Comparison of ENCODE assay signal across 8 cellular contexts in the genomic region with DNA sequence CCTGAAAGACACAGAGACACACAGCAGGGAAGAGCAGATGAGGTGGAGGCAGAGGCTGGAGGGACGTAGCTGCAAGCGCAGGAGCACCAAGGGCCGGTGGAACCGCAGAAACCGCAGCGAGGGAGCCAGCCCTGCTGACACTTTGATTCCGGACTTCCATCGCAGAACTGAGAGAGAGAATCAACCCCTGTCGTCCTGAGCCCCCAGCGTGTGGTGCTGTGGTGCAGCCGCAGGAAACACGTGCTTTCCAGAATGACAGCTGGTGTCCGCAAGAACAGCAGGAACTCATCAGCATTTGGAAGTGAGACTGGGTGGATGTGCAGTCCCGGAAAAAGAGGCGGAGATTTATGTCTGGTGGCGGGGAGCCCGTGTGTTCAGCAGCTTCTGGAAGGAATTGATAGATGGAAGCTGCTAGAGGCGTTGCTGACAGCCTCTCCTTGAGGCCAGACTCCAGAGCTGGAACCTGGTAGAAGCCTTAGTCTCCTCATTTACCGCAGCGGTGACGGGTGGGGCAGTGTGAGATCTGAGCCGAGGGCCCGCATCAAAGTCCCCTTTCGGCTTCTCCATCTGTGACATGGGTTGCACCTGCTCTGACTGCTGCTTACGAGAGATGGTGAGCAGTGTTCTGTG. TPM values are rescaled to one million over a fixed set of nuclear protein-coding genes. Genes with fewer than 3 reads are reported as not detected.
DNase-seq lines count a peak whose midpoint lies in the region; ATAC-seq and TF ChIP-seq lines count a peak whose summit lies in the region.

No MANE protein-coding gene starts in this region.

- H2AFZ ChIP-seq in neuronal stem cell (ENCODE audit: low read length): no peak overlapping the region

- CTCF ChIA-PET in RWPE1 (lab: Yijun Ruan, JAX): no interaction called here

- H3K4me3 ChIP-seq in neuronal stem cell (ENCODE audit: low read length in 2 of 2) (no peak overlapping the region), upper lobe of left lung (peak overlapping the region in 3 of 4 donors; percentile 3 to 36 (median 30))

- no peak overlapping the region for H3K4me2 ChIP-seq in neuronal stem cell (ENCODE audit: insufficient read depth, low read length, poor library complexity, severe bottlenecking)

- no peak overlapping the region for H2BK120ac ChIP-seq in neuronal stem cell (ENCODE audit: low read depth, low read length)

- H2AK5ac ChIP-seq in neuronal stem cell (ENCODE audit: low read depth, low read length): no peak overlapping the region

- H3K27me3 ChIP-seq in foreskin keratinocyte (peaks cover 5% of the 10 kb centered on the region), neuronal stem cell (ENCODE audit: control insufficient read depth in 3 of 3, insufficient read depth in 3 of 3, low read depth in 1 of 3, low read length in 3 of 3) (no peaks in the 10 kb centered on the region), upper lobe of left lung (peaks cover 0 to 8% (median 0%) of the 10 kb centered on the region in 4 donors)

- H4K91ac ChIP-seq in neuronal stem cell (ENCODE audit: low read depth, low read length, poor library complexity): no peak overlapping the region

- no peak overlapping the region for H3K4ac ChIP-seq in neuronal stem cell (ENCODE audit: low read length)

- TF ChIP-seq RAD21 in Ishikawa (IDR thresholded peaks at IDR 0.05; ENCODE audit: low read depth): no peak

- H3K9me3 ChIP-seq in neuronal stem cell (replicated peaks in 1 of 2; ENCODE audit: control insufficient read depth in 2 of 2, insufficient read depth in 1 of 2, low read depth in 1 of 2, low read length in 2 of 2) (peaks cover 6 to 8% of the 10 kb centered on the region in 2 donors), upper lobe of left lung (peaks cover 6 to 9% (median 8%) of the 10 kb centered on the region in 4 donors)

- no peak overlapping the region for H2BK15ac ChIP-seq in neuronal stem cell (ENCODE audit: low read length)

- no peaks in the 10 kb centered on the region for H3K4me1 ChIP-seq in foreskin keratinocyte
- H3K4me1 ChIP-seq in neuronal stem cell (ENCODE audit: control insufficient read depth in 2 of 2, insufficient read depth in 1 of 2, low read depth in 1 of 2, low read length in 2 of 2): peaks cover 3 to 9% of the 10 kb centered on the region in 2 donors
- H3K4me1 ChIP-seq in upper lobe of left lung: peaks cover 14 to 20% (median 20%) of the 10 kb centered on the region in 4 donors

- TF ChIP-seq POLR2A in upper lobe of left lung (IDR thresholded peaks at IDR 0.05): no peak

- peak overlapping the region; percentile 87 for H3K14ac ChIP-seq in neuronal stem cell (ENCODE audit: low read length)

- no peak overlapping the region for H2BK12ac ChIP-seq in neuronal stem cell (ENCODE audit: low read length)

- WGBS in neuronal stem cell (ENCODE audit: extremely low coverage in 2 of 2, insufficient read length in 2 of 2, insufficient replicate concordance in 1 of 2), 2 donors: no CpG with 5 or more reads among the region's 25 CpGs
- WGBS in upper lobe of left lung, 2 donors: 4 to 17% methylated on average over 5 to 25 of the region's 25 CpGs

- peaks cover 1% of the 10 kb centered on the region for H3K79me1 ChIP-seq in neuronal stem cell (ENCODE audit: low read depth, low read length)

- ATAC-seq in GM19438 (IDR thresholded peaks at IDR 0.05; ENCODE audit: low read depth, unreplicated experiment) (peak; percentile 74), foreskin keratinocyte (peak; percentile 67), upper lobe of left lung (ENCODE audit: low FRiP score in 2 of 2) (peak; percentile 72 to 96)

- POLR2A ChIA-PET in RWPE1 (lab: Yijun Ruan, JAX; ENCODE audit: low non-redundant PET): no interaction called here

- H3K18ac ChIP-seq in neuronal stem cell (ENCODE audit: low read length): no peak overlapping the region

- H3K9ac ChIP-seq in neuronal stem cell (ENCODE audit: low read depth, low read length, poor library complexity): no peak overlapping the region

- H4K8ac ChIP-seq in neuronal stem cell (ENCODE audit: low read depth, low read length): no peak overlapping the region

- no peak for TF ChIP-seq EP300 in Ishikawa (IDR thresholded peaks at IDR 0.05; ENCODE audit: borderline replicate concordance)
- TF ChIP-seq EP300 in upper lobe of left lung (IDR thresholded peaks at IDR 0.05): peak in 1 of 4 donors; percentile 81

- DNase-seq in AG20443 (ENCODE audit: low spot score) (peak; percentile 92), RWPE1 (ENCODE audit: low spot score) (peak; percentile 21), activated gamma-delta T cell treated with Interleukin-2 at 50 U/mL for 16 hours (peak; percentile 48), foreskin keratinocyte (peak in 1 of 2 donors; percentile 42), neuronal stem cell (ENCODE audit: low spot score) (no peak), upper lobe of left lung (peak in 1 of 2 donors; percentile 69)

- H2BK5ac ChIP-seq in neuronal stem cell (ENCODE audit: low read length): no peak overlapping the region

- TF ChIP-seq CTCF in RWPE1 (conservative IDR thresholded peaks at IDR 0.05; ENCODE audit: low read depth): peak; percentile 34; the same call in 1 of the 2 replicates
- TF ChIP-seq CTCF in foreskin keratinocyte (conservative IDR thresholded peaks at IDR 0.05): peak; percentile 50
- TF ChIP-seq CTCF in upper lobe of left lung (IDR thresholded peaks at IDR 0.05): peak in 3 of 6 experiments; percentile 7 to 30 (median 29)

- no peak overlapping the region for H3K23ac ChIP-seq in neuronal stem cell (ENCODE audit: low read depth, low read length, poor library complexity)

- H3K27ac ChIP-seq in RWPE1 (peak overlapping the region; percentile 46), foreskin keratinocyte (no peak overlapping the region), neuronal stem cell (replicated peaks; ENCODE audit: low read length) (no peak overlapping the region), upper lobe of left lung (peak overlapping the region in 1 of 4 donors; percentile 25)

- H3K36me3 ChIP-seq in neuronal stem cell (replicated peaks in 1 of 2; ENCODE audit: control insufficient read depth in 2 of 2, insufficient read depth in 2 of 2, low read length in 2 of 2) (no peaks in the 10 kb centered on the region), upper lobe of left lung (no peaks in the 10 kb centered on the region)

TF ChIP-seq in Ishikawa, 13 proteins besides CTCF, POLR2A, EP300 and RAD21:
- TF ChIP-seq ZBTB7A (IDR thresholded peaks at IDR 0.05; ENCODE audit: low read depth): no peak
- TF ChIP-seq, protein P1, sequence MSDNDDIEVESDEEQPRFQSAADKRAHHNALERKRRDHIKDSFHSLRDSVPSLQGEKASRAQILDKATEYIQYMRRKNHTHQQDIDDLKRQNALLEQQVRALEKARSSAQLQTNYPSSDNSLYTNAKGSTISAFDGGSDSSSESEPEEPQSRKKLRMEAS (IDR thresholded peaks at IDR 0.05): peak; percentile 61
- TF ChIP-seq, protein P2, sequence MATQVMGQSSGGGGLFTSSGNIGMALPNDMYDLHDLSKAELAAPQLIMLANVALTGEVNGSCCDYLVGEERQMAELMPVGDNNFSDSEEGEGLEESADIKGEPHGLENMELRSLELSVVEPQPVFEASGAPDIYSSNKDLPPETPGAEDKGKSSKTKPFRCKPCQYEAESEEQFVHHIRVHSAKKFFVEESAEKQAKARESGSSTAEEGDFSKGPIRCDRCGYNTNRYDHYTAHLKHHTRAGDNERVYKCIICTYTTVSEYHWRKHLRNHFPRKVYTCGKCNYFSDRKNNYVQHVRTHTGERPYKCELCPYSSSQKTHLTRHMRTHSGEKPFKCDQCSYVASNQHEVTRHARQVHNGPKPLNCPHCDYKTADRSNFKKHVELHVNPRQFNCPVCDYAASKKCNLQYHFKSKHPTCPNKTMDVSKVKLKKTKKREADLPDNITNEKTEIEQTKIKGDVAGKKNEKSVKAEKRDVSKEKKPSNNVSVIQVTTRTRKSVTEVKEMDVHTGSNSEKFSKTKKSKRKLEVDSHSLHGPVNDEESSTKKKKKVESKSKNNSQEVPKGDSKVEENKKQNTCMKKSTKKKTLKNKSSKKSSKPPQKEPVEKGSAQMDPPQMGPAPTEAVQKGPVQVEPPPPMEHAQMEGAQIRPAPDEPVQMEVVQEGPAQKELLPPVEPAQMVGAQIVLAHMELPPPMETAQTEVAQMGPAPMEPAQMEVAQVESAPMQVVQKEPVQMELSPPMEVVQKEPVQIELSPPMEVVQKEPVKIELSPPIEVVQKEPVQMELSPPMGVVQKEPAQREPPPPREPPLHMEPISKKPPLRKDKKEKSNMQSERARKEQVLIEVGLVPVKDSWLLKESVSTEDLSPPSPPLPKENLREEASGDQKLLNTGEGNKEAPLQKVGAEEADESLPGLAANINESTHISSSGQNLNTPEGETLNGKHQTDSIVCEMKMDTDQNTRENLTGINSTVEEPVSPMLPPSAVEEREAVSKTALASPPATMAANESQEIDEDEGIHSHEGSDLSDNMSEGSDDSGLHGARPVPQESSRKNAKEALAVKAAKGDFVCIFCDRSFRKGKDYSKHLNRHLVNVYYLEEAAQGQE (IDR thresholded peaks at IDR 0.05; ENCODE audit: low read depth): no peak

RNA-seq across cellular contexts. Expression of a gene that starts 21.9 kb away (rescaled TPM):
- total RNA-seq in foreskin keratinocyte (113 and 118 TPM in 2 replicates), upper lobe of left lung (100 to 1,000 TPM; 175 to 614 (median 267) TPM)
- polyA plus RNA-seq in foreskin keratinocyte: 66.8 and 77.5 TPM in 2 replicates
- polyA plus RNA-seq in neuronal stem cell (2013, experiment 1 of 2): 98.0 TPM
- 101 TPM for polyA plus RNA-seq in neuronal stem cell (2013, experiment 2 of 2)

RNA-seq across cellular contexts. Expression of a gene that starts 44.4 kb away (rescaled TPM):
- 46.2 and 46.5 TPM in 2 replicates for total RNA-seq in foreskin keratinocyte
- polyA plus RNA-seq in foreskin keratinocyte: 76.4 and 88.0 TPM in 2 replicates
- 45.8 TPM for polyA plus RNA-seq in neuronal stem cell (2013, experiment 1 of 2)
- 47.5 TPM for polyA plus RNA-seq in neuronal stem cell (2013, experiment 2 of 2)
- total RNA-seq in upper lobe of left lung: 10 to 100 TPM; 12.6 to 38.3 (median 28.6) TPM

RNA-seq across cellular contexts. Expression of a gene that starts 44.7 kb away (rescaled TPM):
- total RNA-seq in foreskin keratinocyte: 25.7 and 28.0 TPM in 2 replicates
- 9.0 and 11.1 TPM in 2 replicates for polyA plus RNA-seq in foreskin keratinocyte
- 11.7 TPM for polyA plus RNA-seq in neuronal stem cell (2013, experiment 1 of 2)
- 11.8 TPM for polyA plus RNA-seq in neuronal stem cell (2013, experiment 2 of 2)
- 10 to 100 TPM; 12.6 to 36.9 (median 27.1) TPM for total RNA-seq in upper lobe of left lung

Comparison
In these comparisons a context has a peak if more than half of its experiments do, and no peak if none do; other contexts are left out.
1. H3K4me3 ChIP-seq: peak in upper lobe of left lung (3 of 4); none in neuronal stem cell (0 of 2).
2. Peak in every context shown above with its lines, with median percentiles within 50 percentile points of each other: ATAC-seq.